In genomic region chr1:94720091-94720793, GRCh38 we compare ENCODE assay signal across 8 cellular contexts.
DNase-seq lines count a peak whose midpoint lies in the region; ATAC-seq lines count a peak whose summit lies in the region.

No MANE protein-coding gene starts in this region.

- H3K36me3 ChIP-seq in H7 (replicated peaks; ENCODE audit: control insufficient read depth, insufficient read depth, low read length), result no peaks in the 10 kb centered on the region; the same call in 1 of the 2 replicates
- no peaks in the 10 kb centered on the region for H3K36me3 ChIP-seq in effector memory CD4-positive, alpha-beta T cell (ENCODE audit: control insufficient read depth, insufficient read depth, low read length)

- H3K9me3 ChIP-seq in effector memory CD4-positive, alpha-beta T cell (ENCODE audit: control insufficient read depth, low read length), result no peaks in the 10 kb centered on the region

- peak; percentile 93 for ATAC-seq in GM18508 (IDR thresholded peaks at IDR 0.05; ENCODE audit: insufficient read depth, unreplicated experiment)
- ATAC-seq in GM21529 (IDR thresholded peaks at IDR 0.05; ENCODE audit: unreplicated experiment), result peak; percentile 100
- ATAC-seq in HG03575 (IDR thresholded peaks at IDR 0.05; ENCODE audit: extremely low read depth, insufficient number of reproducible peaks, low FRiP score, unreplicated experiment), result peak; percentile 98
- ATAC-seq in left lobe of liver, result peak; percentile 34

- H3K4me3 ChIP-seq in H7 (ENCODE audit: insufficient read depth, low read depth, low read length), result no peak overlapping the region
- no peak overlapping the region for H3K4me3 ChIP-seq in effector memory CD4-positive, alpha-beta T cell (ENCODE audit: insufficient read depth, low read depth, low read length, poor library complexity, severe bottlenecking)

- no peaks in the 10 kb centered on the region for H3K4me1 ChIP-seq in effector memory CD4-positive, alpha-beta T cell (ENCODE audit: control insufficient read depth, insufficient read depth, low read length, poor library complexity, severe bottlenecking)

- H3K27me3 ChIP-seq in H7 (ENCODE audit: control insufficient read depth, insufficient read depth, low read length), result no peaks in the 10 kb centered on the region; the same call in 1 of the 2 replicates
- no peaks in the 10 kb centered on the region for H3K27me3 ChIP-seq in effector memory CD4-positive, alpha-beta T cell (replicated peaks; ENCODE audit: control insufficient read depth, insufficient read depth, low read length, poor library complexity, severe bottlenecking)

- no peak overlapping the region for H3K27ac ChIP-seq in effector memory CD4-positive, alpha-beta T cell (ENCODE audit: insufficient read depth, low read length, poor library complexity, severe bottlenecking)

- DNase-seq in left lobe of liver (ENCODE audit: low spot score), result no peak
- DNase-seq in DMS79 treated with DMSO at 0.1 percent for 48 hours (lab: John Stamatoyannopoulos, UW), result no peak
- DNase-seq in H7, result no peak
- no peak for DNase-seq in effector memory CD4-positive, alpha-beta T cell
- no peak for DNase-seq in NCI-H187 treated with DMSO at 0.1 percent for 48 hours (lab: John Stamatoyannopoulos, UW)

Comparison
In these comparisons a context has a peak if more than half of its experiments do, and no peak if none do; other contexts are left out.
1. ATAC-seq: peak in every context shown above with its lines; median percentile 100 in GM21529; 98 in HG03575; 93 in GM18508; 34 in left lobe of liver.